ENCODE assay signal across 26 cellular contexts in genomic region chr19:7973883-7974282, GRCh38. TPM values are rescaled to one million over a fixed set of nuclear protein-coding genes. Genes with fewer than 3 reads are reported as not detected.
DNase-seq lines count a peak whose midpoint lies in the region; ATAC-seq, FAIRE-seq and TF ChIP-seq lines count a peak whose summit lies in the region.
"Had no signal": no experiment of that assay in that cellular context is flagged by ENCODE, and none has a peak within 500 bp of the region (broad histone marks: within the 10 kb centered on the region; RNA-seq: fewer than 3 reads in every experiment).

No MANE protein-coding gene starts in this region.

- H3K27ac ChIP-seq in kidney (ENCODE audit: low read depth in 2 of 2, low read length in 2 of 2) (no peak overlapping the region), uterus (no peak overlapping the region), tibial nerve (no peak overlapping the region)
- H3K27ac ChIP-seq: SK-N-MC, testis, WERI-Rb-1 had no signal

- H3K4me1 ChIP-seq in kidney (ENCODE audit: control insufficient read depth in 1 of 2, insufficient read depth in 1 of 2, low read depth in 1 of 2, low read length in 2 of 2) (peaks cover 20 to 23% of the 10 kb centered on the region in 2 donors), uterus (no peaks in the 10 kb centered on the region), tibial nerve (no peaks in the 10 kb centered on the region)
- H3K4me1 ChIP-seq: testis had no signal

- no peaks in the 10 kb centered on the region for H3K9me3 ChIP-seq in T-helper 17 cell (ENCODE audit: control insufficient read depth, low read length, poor library complexity, severe bottlenecking)
- H3K9me3 ChIP-seq in kidney (ENCODE audit: control insufficient read depth in 1 of 2, low read length in 2 of 2): no peaks in the 10 kb centered on the region
- H3K9me3 ChIP-seq in uterus: no peaks in the 10 kb centered on the region
- H3K9me3 ChIP-seq in tibial nerve: no peaks in the 10 kb centered on the region
- H3K9me3 ChIP-seq: testis had no signal

- DNase-seq in T-helper 17 cell (no peak), head of caudate nucleus (peak; percentile 16 to 84 (median 60)), kidney (peak; percentile 66), posterior vena cava (ENCODE audit: low spot score) (peak; percentile 57), NCI-H1930 (lab: John Stamatoyannopoulos, UW) (no peak), uterus (no peak), tibial nerve (ENCODE audit: low spot score in 2 of 2) (no peak)
- DNase-seq: activated gamma-delta T cell; CD4-positive, alpha-beta memory T cell; central memory CD4-positive, alpha-beta T cell; effector CD8-positive, alpha-beta T cell; foreskin melanocyte; IMR-90; natural killer cell; NCI-H1105 treated with DMSO at 0.1 percent for 48 hours; NCI-H510A treated with DMSO at 0.1 percent for 48 hours; small intestine; stimulated activated CD4-positive, alpha-beta T cell treated with anti-CD3 and anti-CD28 coated beads, Interleukin-2, amount 100 ng/mL, for 24 hours; testis; WERI-Rb-1 had no signal

- TF ChIP-seq POLR2A in uterus (IDR thresholded peaks at IDR 0.05): no peak
- no peak for TF ChIP-seq POLR2A in tibial nerve (IDR thresholded peaks at IDR 0.05)

- no peak for TF ChIP-seq CTCF in kidney (IDR thresholded peaks at IDR 0.05; ENCODE audit: borderline replicate concordance, extremely low read depth, insufficient read depth)
- TF ChIP-seq CTCF in uterus (IDR thresholded peaks at IDR 0.05): no peak
- no peak for TF ChIP-seq CTCF in tibial nerve (IDR thresholded peaks at IDR 0.05)

- H3K27me3 ChIP-seq in uterus (no peaks in the 10 kb centered on the region), tibial nerve (no peaks in the 10 kb centered on the region)
- H3K27me3 ChIP-seq: testis had no signal

- intact Hi-C loops in head of caudate nucleus (cut with DNase I): loop anchor here (10.0 kb wide), 1 partner anchor 281 kb away; no protein-coding TSS in a partner anchor
- intact Hi-C loops in kidney (cut with DNase I): no loop called here
- intact Hi-C loops in posterior vena cava (cut with DNase I): no loop called here
- intact Hi-C loops in uterus (cut with DNase I; ENCODE audit: low total_unique reads): no loop called here

- no peak overlapping the region for H3K4me3 Mint-ChIP-seq in T-helper 17 cell
- H3K4me3 Mint-ChIP-seq: CD4-positive, alpha-beta memory T cell; natural killer cell; stimulated activated effector memory CD8-positive, alpha-beta T cell treated with anti-CD3 and anti-CD28 coated beads, Interleukin-12 subunit alpha, Interleukin-12 subunit beta, amount 100 ng/mL, for 72 hours had no signal

- H3K36me3 Mint-ChIP-seq in T-helper 17 cell (ENCODE audit: low read depth): no peaks in the 10 kb centered on the region
- H3K36me3 Mint-ChIP-seq: natural killer cell had no signal

- H3K4me1 Mint-ChIP-seq in T-helper 17 cell: no peaks in the 10 kb centered on the region
- H3K4me1 Mint-ChIP-seq: CD4-positive, alpha-beta memory T cell; natural killer cell; stimulated activated effector memory CD8-positive, alpha-beta T cell treated with anti-CD3 and anti-CD28 coated beads, Interleukin-12 subunit alpha, Interleukin-12 subunit beta, amount 100 ng/mL, for 72 hours had no signal

- WGBS in tibial nerve, 2 donors: 91 to 96% methylated on average over 10 to 12 of the region's 12 CpGs

- H3K27ac Mint-ChIP-seq in T-helper 17 cell: peak overlapping the region; percentile 56
- H3K27ac Mint-ChIP-seq: natural killer cell; stimulated activated effector memory CD8-positive, alpha-beta T cell treated with anti-CD3 and anti-CD28 coated beads, Interleukin-12 subunit alpha, Interleukin-12 subunit beta, amount 100 ng/mL, for 72 hours had no signal

- H3K4me3 ChIP-seq in kidney (ENCODE audit: low read length in 2 of 2) (no peak overlapping the region), uterus (no peak overlapping the region), tibial nerve (no peak overlapping the region)
- H3K4me3 ChIP-seq: SK-N-MC, testis had no signal

- no peak for ATAC-seq in T-helper 17 cell
- no peak for ATAC-seq in HG03045 (IDR thresholded peaks at IDR 0.05; ENCODE audit: unreplicated experiment)
- ATAC-seq: esophagus mucosa; natural killer cell; stimulated activated effector memory CD8-positive, alpha-beta T cell treated with anti-CD3 and anti-CD28 coated beads, Interleukin-12 subunit alpha, Interleukin-12 subunit beta, amount 100 ng/mL, for 72 hours had no signal

- TF ChIP-seq EP300 in tibial nerve (IDR thresholded peaks at IDR 0.05): no peak

- H3K36me3 ChIP-seq in kidney (ENCODE audit: control insufficient read depth in 1 of 2, insufficient read depth in 2 of 2, low read length in 2 of 2) (peaks cover 10 to 13% of the 10 kb centered on the region in 2 donors), uterus (no peaks in the 10 kb centered on the region), tibial nerve (peaks cover 0 to 94% (median 11%) of the 10 kb centered on the region in 3 donors)

- H3K9ac ChIP-seq in kidney (ENCODE audit: low read length in 2 of 2): no peak overlapping the region

- H3K27me3 Mint-ChIP-seq in T-helper 17 cell: no peaks in the 10 kb centered on the region
- H3K27me3 Mint-ChIP-seq: CD4-positive, alpha-beta memory T cell had no signal

- no peak for FAIRE-seq in kidney (lab: Jason Lieb, UNC)
- FAIRE-seq: H1, small intestine had no signal

RNA-seq across cellular contexts. Expression of gene TIMM44, which starts 30.4 kb away (rescaled TPM):
- total RNA-seq in T-helper 17 cell (10 to 100 TPM; 89.5 to 93.1 TPM), kidney (57.8 TPM), posterior vena cava (10 to 100 TPM; 37.2 to 47.8 TPM), uterus (100 to 1,000 TPM in 1 of 4 donors, 10 to 100 TPM in 3; 41.1 to 117 (median 62.9) TPM), tibial nerve (10 to 100 TPM; 60.1 to 91.3 (median 77.1) TPM)
- 46.7 TPM for polyA plus RNA-seq in kidney (ENCODE audit: insufficient read depth, low read depth, low replicate concordance)

RNA-seq across cellular contexts. Expression of gene ELAVL1, which starts 31.6 kb away (rescaled TPM):
- 10 to 100 TPM; 37.5 to 40.7 TPM for total RNA-seq in T-helper 17 cell
- total RNA-seq in kidney: 64.7 TPM
- polyA plus RNA-seq in kidney (ENCODE audit: insufficient read depth, low read depth, low replicate concordance): 34.6 TPM
- 10 to 100 TPM; 49.9 to 50.7 TPM for total RNA-seq in posterior vena cava
- 10 to 100 TPM; 14.1 to 71.7 (median 39.3) TPM for total RNA-seq in uterus
- total RNA-seq in tibial nerve: 10 to 100 TPM; 25.8 to 36.4 (median 27.7) TPM

RNA-seq across cellular contexts. Expression of gene CTXN1, which starts 47.9 kb away (rescaled TPM):
- total RNA-seq in T-helper 17 cell (not detected), kidney (25.9 TPM), posterior vena cava (10 to 100 TPM in 1 of 2 donors, 1 to 10 TPM in 1; 5.9 to 11.7 TPM), uterus (10 to 100 TPM in 2 of 4 donors, 1 to 10 TPM in 1, not detected in 1; 7.2 to 47.1 (median 14.9) TPM), tibial nerve (1 to 10 TPM in 3 of 4 donors, under 1 TPM in 1; 0.66 to 7.2 (median 3.0) TPM)
- 8.9 TPM for polyA plus RNA-seq in kidney (ENCODE audit: insufficient read depth, low read depth, low replicate concordance)
- total RNA-seq: CD4-positive, alpha-beta memory T cell; esophagus mucosa; T-helper 2 cell treated with Interferon-gamma antibody and Interleukin-4, amounts not matched to agents 100 ng/mL and 5 ng/mL, for 36 hours had no signal
- polyA plus RNA-seq: CD4-positive, alpha-beta memory T cell had no signal

RNA-seq across cellular contexts. Expression of gene SNAPC2, which starts 53.7 kb away (rescaled TPM):
- total RNA-seq in T-helper 17 cell (10 to 100 TPM; 12.6 to 16.0 TPM), kidney (18.4 TPM), posterior vena cava (10 to 100 TPM; 25.4 to 28.7 TPM), uterus (10 to 100 TPM; 11.8 to 66.8 (median 19.0) TPM), tibial nerve (10 to 100 TPM; 11.6 to 26.4 (median 16.1) TPM)
- polyA plus RNA-seq in kidney (ENCODE audit: insufficient read depth, low read depth, low replicate concordance): 24.3 TPM

RNA-seq across cellular contexts. Expression of gene TGFBR3L, which starts 59.3 kb away (rescaled TPM):
- 1 to 10 TPM; 1.4 to 1.7 TPM for total RNA-seq in T-helper 17 cell
- 0.44 TPM for total RNA-seq in kidney
- polyA plus RNA-seq in kidney (ENCODE audit: insufficient read depth, low read depth, low replicate concordance): 1.5 TPM
- total RNA-seq in posterior vena cava: 1 to 10 TPM; 1.5 to 4.4 TPM
- 1 to 10 TPM in 1 of 4 donors, not detected in 3; 5.2 TPM for total RNA-seq in uterus
- total RNA-seq in tibial nerve: not detected
- total RNA-seq: IMR-90 had no signal
- polyA plus RNA-seq: CD4-positive, alpha-beta memory T cell had no signal

Comparison
In these comparisons a context has a peak if more than half of its experiments do, and no peak if none do; other contexts are left out.
1. DNase-seq: peak in head of caudate nucleus (42 of 42), kidney (single experiment) and posterior vena cava (single experiment); none in T-helper 17 cell (0 of 3), NCI-H1930 (0 of 2), uterus (0 of 2) and tibial nerve (0 of 2).